Comparison of ENCODE assay signal across 8 cellular contexts in genomic region chr10:100518761-100519241, GRCh38. TPM values are rescaled to one million over a fixed set of nuclear protein-coding genes. Genes with fewer than 3 reads are reported as not detected.
DNase-seq lines count a peak whose midpoint lies in the region; ATAC-seq, FAIRE-seq and TF ChIP-seq lines count a peak whose summit lies in the region.

No MANE protein-coding gene starts in this region.

- H3K9me3 ChIP-seq in mammary epithelial cell (replicated peaks; ENCODE audit: insufficient read depth, low read length) (no peaks in the 10 kb centered on the region), skeletal muscle tissue (ENCODE audit: control insufficient read depth in 3 of 3, low read length in 3 of 3) (no peaks in the 10 kb centered on the region)

- in situ Hi-C loops in mammary epithelial cell (cut with MboI; ENCODE audit: low sequenced_read_pairs in 2 of 2): no loop called here

- peak; percentile 27 for DNase-seq in GF-D8 (lab: John Stamatoyannopoulos, UW)
- peak; percentile 63 for DNase-seq in NAMALWA (ENCODE audit: low spot score)
- peak; percentile 63 for DNase-seq in mammary epithelial cell
- DNase-seq in iPS-NIHi11 (ENCODE audit: low spot score): peak; percentile 64
- no peak for DNase-seq in T1000 (lab: John Stamatoyannopoulos, UW)

- peak; percentile 67 for FAIRE-seq in TTC549 (lab: Jason Lieb, UNC)

- H3K4me2 ChIP-seq in mammary epithelial cell (ENCODE audit: insufficient read depth, low read depth, low read length): peak overlapping the region; percentile 75

- peak; percentile 73 to 81 for TF ChIP-seq CTCF in mammary epithelial cell (conservative IDR thresholded peaks at IDR 0.05 in 1 of 2, IDR thresholded peaks at IDR 0.05 in 1 of 2; ENCODE audit: extremely low read depth in 1 of 2, insufficient read depth in 1 of 2, low read depth in 1 of 2, low read length in 2 of 2)

- BruUV-seq in mammary epithelial cell (replicated peaks; lab: Mats Ljungman, UMichigan): no TSS peak

- no peak for ATAC-seq in GM19397 (IDR thresholded peaks at IDR 0.05; ENCODE audit: unreplicated experiment)

- H3K36me3 ChIP-seq in mammary epithelial cell (ENCODE audit: insufficient read depth, low read length) (no peaks in the 10 kb centered on the region), skeletal muscle tissue (ENCODE audit: control insufficient read depth in 3 of 3, insufficient read depth in 3 of 3, low read length in 3 of 3) (peaks cover 4 to 17% (median 9%) of the 10 kb centered on the region in 3 donors)

- H4K20me1 ChIP-seq in mammary epithelial cell (ENCODE audit: insufficient read depth, low read length): no peaks in the 10 kb centered on the region

- no peak overlapping the region for H3K4me3 ChIP-seq in mammary epithelial cell (replicated peaks in 1 of 3; ENCODE audit: insufficient read depth in 1 of 3, low read depth in 2 of 3, low read length in 3 of 3)
- H3K4me3 ChIP-seq in skeletal muscle tissue (ENCODE audit: low read length in 3 of 3): peak overlapping the region; percentile 73 to 86 (median 79)

- H3K4me1 ChIP-seq in mammary epithelial cell (ENCODE audit: insufficient read depth, low read length) (peaks cover 35% of the 10 kb centered on the region), skeletal muscle tissue (ENCODE audit: control insufficient read depth in 3 of 3, insufficient read depth in 3 of 3, low read length in 3 of 3) (peaks cover 24 to 30% (median 28%) of the 10 kb centered on the region in 3 donors)

- no peak overlapping the region for H3K9ac ChIP-seq in mammary epithelial cell (ENCODE audit: insufficient read depth, low read length)
- H3K9ac ChIP-seq in skeletal muscle tissue (ENCODE audit: low read depth in 1 of 3, low read length in 3 of 3): peak overlapping the region; percentile 65 to 92 (median 79)

- intact Hi-C loops in mammary epithelial cell (cut with micrococcal nuclease): loop anchor here (1.0 kb wide), 1 partner anchor 86 kb away; no protein-coding TSS in a partner anchor

- no peaks in the 10 kb centered on the region for H3K27me3 ChIP-seq in mammary epithelial cell (ENCODE audit: insufficient read depth, low read length)
- H3K27me3 ChIP-seq in skeletal muscle tissue (ENCODE audit: control insufficient read depth in 3 of 3, insufficient read depth in 3 of 3, low read length in 3 of 3): no peaks in the 10 kb centered on the region

- WGBS in mammary epithelial cell (ENCODE audit: low coverage, missing lambda C conversion rate): 0% methylated on average over 7 of the region's 7 CpGs

- H3K79me2 ChIP-seq in mammary epithelial cell (ENCODE audit: insufficient read depth, low read length): no peaks in the 10 kb centered on the region

- dilution Hi-C loops in mammary epithelial cell (cut with HindIII; ENCODE audit: low sequenced_read_pairs): no loop called here

- H3K27ac ChIP-seq in mammary epithelial cell (ENCODE audit: insufficient read depth, low read depth, low read length): no peak overlapping the region
- peak overlapping the region; percentile 67 for H3K27ac ChIP-seq in skeletal muscle tissue (ENCODE audit: low read depth, low read length)

- CTCF ChIA-PET in mammary epithelial cell (lab: Charles Lee; ENCODE audit: low non-redundant PET): interaction anchor here (0.6 to 1.1 kb wide), 9 partner anchors 10 to 542 kb away, joined by 3 to 18 read pairs (median 5); no protein-coding TSS in a partner anchor

- H2AFZ ChIP-seq in mammary epithelial cell (ENCODE audit: low read depth, low read length): peak overlapping the region; percentile 64

RNA-seq across cellular contexts. Expression of gene SEC31B, which starts 0.9 kb away (rescaled TPM):
- total RNA-seq in mammary epithelial cell (1 to 10 TPM; 4.7 to 5.4 TPM), skeletal muscle tissue (2.6 TPM)
- polyA plus RNA-seq in mammary epithelial cell: 2.0 TPM
- polyA minus RNA-seq in mammary epithelial cell: 1.1 TPM

RNA-seq across cellular contexts. Expression of gene NDUFB8, which starts 10.9 kb away (rescaled TPM):
- total RNA-seq in mammary epithelial cell (100 to 1,000 TPM in 1 of 2 donors, 10 to 100 TPM in 1; 82.7 to 167 TPM), skeletal muscle tissue (95.0 TPM)
- 272 TPM for polyA plus RNA-seq in mammary epithelial cell
- polyA minus RNA-seq in mammary epithelial cell: 120 TPM

RNA-seq across cellular contexts. Expression of gene HIF1AN, which starts 16.9 kb away (rescaled TPM):
- total RNA-seq in mammary epithelial cell: 10 to 100 TPM; 10.3 to 45.0 TPM
- 6.4 TPM for polyA plus RNA-seq in mammary epithelial cell
- 22.3 TPM for polyA minus RNA-seq in mammary epithelial cell
- total RNA-seq in skeletal muscle tissue: 19.3 TPM

RNA-seq across cellular contexts. Expression of gene WNT8B, which starts 56.0 kb away (rescaled TPM):
- total RNA-seq in mammary epithelial cell (not detected), skeletal muscle tissue (not detected)
- polyA plus RNA-seq in mammary epithelial cell: not detected
- not detected for polyA minus RNA-seq in mammary epithelial cell

Comparison
In these comparisons a context has a peak if more than half of its experiments do, and no peak if none do; other contexts are left out.
1. H3K4me3 ChIP-seq: peak in skeletal muscle tissue (3 of 3); none in mammary epithelial cell (0 of 3).